In the genomic region with DNA sequence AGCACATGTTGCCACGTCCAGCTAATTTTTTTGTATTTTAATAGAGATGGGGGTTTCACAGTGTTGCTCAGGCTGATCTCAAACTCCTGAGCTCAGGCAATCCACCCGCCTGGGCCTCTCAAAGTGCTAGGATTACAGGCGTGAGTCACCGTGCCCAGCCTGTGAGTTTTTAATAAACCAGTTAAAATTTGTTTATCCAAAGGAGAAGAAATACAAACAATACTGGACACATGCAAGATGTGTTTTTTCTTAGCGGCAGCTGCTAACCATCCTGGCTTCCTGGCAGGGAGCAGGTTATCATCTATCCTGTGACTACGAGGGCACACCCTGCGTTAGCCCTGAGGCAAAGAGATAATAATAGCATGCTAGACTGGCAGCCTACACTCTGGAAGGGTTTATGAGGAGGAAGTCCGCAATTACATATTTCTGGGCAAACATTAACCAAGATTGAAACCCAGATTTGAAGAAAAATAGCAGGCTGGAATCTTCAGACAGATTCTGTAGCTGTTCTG, we compare ENCODE assay signal across 8 cellular contexts.
DNase-seq lines count a peak whose midpoint lies in the region; ATAC-seq and TF ChIP-seq lines count a peak whose summit lies in the region.

No MANE protein-coding gene starts in this region.

- no peaks in the 10 kb centered on the region for H3K4me1 Mint-ChIP-seq in activated CD4-positive, alpha-beta memory T cell treated with anti-CD3 and anti-CD28 coated beads for 36 hours (ENCODE audit: low read depth)
- peaks cover 10% of the 10 kb centered on the region for H3K4me1 Mint-ChIP-seq in stimulated activated naive CD8-positive, alpha-beta T cell treated with anti-CD3 and anti-CD28 coated beads, Interleukin-15, amount 100 ng/mL, for 72 hours

- peak; percentile 86 for DNase-seq in COLO668 (lab: John Stamatoyannopoulos, UW; ENCODE audit: unreplicated experiment)
- DNase-seq in NCI-H526 (lab: John Stamatoyannopoulos, UW), result peak; percentile 96 to 98
- no peak for DNase-seq in esophagus muscularis mucosa (ENCODE audit: extremely low spot score)
- peak; percentile 77 to 81 for DNase-seq in gastrocnemius medialis
- no peak for DNase-seq in activated CD4-positive, alpha-beta memory T cell treated with anti-CD3 and anti-CD28 coated beads for 36 hours
- no peak for DNase-seq in stimulated activated naive CD8-positive, alpha-beta T cell treated with anti-CD3 and anti-CD28 coated beads, Interleukin-15, amount 100 ng/mL, for 72 hours
- DNase-seq in dorsolateral prefrontal cortex, result no peak

- CTCF ChIA-PET in HEK293 (lab: Yijun Ruan, JAX), result interaction anchor here (0.9 kb wide), 1 partner anchor 12 kb away, joined by 3 read pairs; no protein-coding TSS in a partner anchor
- CTCF ChIA-PET in activated CD4-positive, alpha-beta memory T cell treated with anti-CD3 and anti-CD28 coated beads for 36 hours (lab: Charles Lee), result interaction anchor here (1.6 kb wide), 1 partner anchor 24 kb away, joined by 3 read pairs; no protein-coding TSS in a partner anchor

- in situ Hi-C loops in gastrocnemius medialis (cut with MboI; ENCODE audit: low sequenced_read_pairs in 4 of 4), result no loop called here

- H3K27ac ChIP-seq in HEK293 (ENCODE audit: extremely low read depth, low read depth, low read length), result peak overlapping the region; percentile 86
- peak overlapping the region; percentile 33 to 63 (median 56) for H3K27ac ChIP-seq in esophagus muscularis mucosa (replicated peaks in 1 of 4)
- peak overlapping the region; percentile 84 to 91 (median 87) for H3K27ac ChIP-seq in gastrocnemius medialis
- peak overlapping the region in 5 of 59 donors; percentile 1 to 73 (median 19) for H3K27ac ChIP-seq in dorsolateral prefrontal cortex

- H3K9me3 Mint-ChIP-seq in activated CD4-positive, alpha-beta memory T cell treated with anti-CD3 and anti-CD28 coated beads for 36 hours, result no peaks in the 10 kb centered on the region
- H3K9me3 Mint-ChIP-seq in stimulated activated naive CD8-positive, alpha-beta T cell treated with anti-CD3 and anti-CD28 coated beads, Interleukin-15, amount 100 ng/mL, for 72 hours, result no peaks in the 10 kb centered on the region

- H3K4me1 ChIP-seq in HEK293 (ENCODE audit: control insufficient read depth, insufficient read depth, low read length) (no peaks in the 10 kb centered on the region; the same call in 1 of the 2 replicates), esophagus muscularis mucosa (peaks cover 0 to 14% (median 10%) of the 10 kb centered on the region in 4 donors), gastrocnemius medialis (peaks cover 14 to 21% of the 10 kb centered on the region in 2 donors)

- H3K27me3 ChIP-seq in esophagus muscularis mucosa (no peaks in the 10 kb centered on the region), gastrocnemius medialis (no peaks in the 10 kb centered on the region), dorsolateral prefrontal cortex (no peaks in the 10 kb centered on the region)

- ATAC-seq in gastrocnemius medialis, result peak; percentile 97
- ATAC-seq in stimulated activated naive CD8-positive, alpha-beta T cell treated with anti-CD3 and anti-CD28 coated beads, Interleukin-15, amount 100 ng/mL, for 72 hours, result no peak

- H3K36me3 ChIP-seq in HEK293 (ENCODE audit: control insufficient read depth in 2 of 2, insufficient read depth in 1 of 2, low read length in 2 of 2), result no peaks in the 10 kb centered on the region
- no peaks in the 10 kb centered on the region for H3K36me3 ChIP-seq in esophagus muscularis mucosa
- H3K36me3 ChIP-seq in gastrocnemius medialis, result no peaks in the 10 kb centered on the region

- POLR2A ChIA-PET in HEK293 (lab: Yijun Ruan, JAX), result interaction anchor here (1.6 kb wide), 1 partner anchor 191 kb away, joined by 4 read pairs; a partner anchor contains a TSS
- POLR2A ChIA-PET in activated CD4-positive, alpha-beta memory T cell treated with anti-CD3 and anti-CD28 coated beads for 36 hours (lab: Charles Lee), result no interaction called here

- no peak overlapping the region for H3K27ac Mint-ChIP-seq in activated CD4-positive, alpha-beta memory T cell treated with anti-CD3 and anti-CD28 coated beads for 36 hours
- no peak overlapping the region for H3K27ac Mint-ChIP-seq in stimulated activated naive CD8-positive, alpha-beta T cell treated with anti-CD3 and anti-CD28 coated beads, Interleukin-15, amount 100 ng/mL, for 72 hours

- TF ChIP-seq CTCF in HEK293 (tag by site-specific recombination; IDR thresholded peaks at IDR 0.05) (no peak), esophagus muscularis mucosa (IDR thresholded peaks at IDR 0.05) (no peak), gastrocnemius medialis (IDR thresholded peaks at IDR 0.05 in 4 of 5, conservative IDR thresholded peaks at IDR 0.05 in 1 of 5) (no peak), dorsolateral prefrontal cortex (IDR thresholded peaks at IDR 0.05 in 54 of 56, conservative IDR thresholded peaks at IDR 0.05 in 2 of 56; ENCODE audit: low read depth in 1 of 56, partially characterized antibody in 56 of 56) (no peak)

- no peak overlapping the region for H3K4me3 ChIP-seq in HEK293 (ENCODE audit: low read depth, low read length)
- no peak overlapping the region for H3K4me3 ChIP-seq in esophagus muscularis mucosa
- H3K4me3 ChIP-seq in gastrocnemius medialis, result peak overlapping the region in 3 of 4 donors; percentile 3 to 10 (median 8)
- no peak overlapping the region for H3K4me3 ChIP-seq in dorsolateral prefrontal cortex

- H3K36me3 Mint-ChIP-seq in activated CD4-positive, alpha-beta memory T cell treated with anti-CD3 and anti-CD28 coated beads for 36 hours, result no peaks in the 10 kb centered on the region

- intact Hi-C loops in esophagus muscularis mucosa (cut with DNase I) (no loop called here), gastrocnemius medialis (cut with DNase I; ENCODE audit: low total_unique reads) (loop anchor here (1.0 to 5.0 kb wide), 5 partner anchors 11 to 244 kb away; a partner anchor contains a TSS), dorsolateral prefrontal cortex (cut with DNase I) (no loop called here)
- intact Hi-C loops in activated CD4-positive, alpha-beta memory T cell treated with anti-CD3 and anti-CD28 coated beads for 36 hours (cut with micrococcal nuclease), result no loop called here

- H3K9me3 ChIP-seq in HEK293 (ENCODE audit: control insufficient read depth, insufficient read depth, low read depth, low read length) (no peaks in the 10 kb centered on the region), esophagus muscularis mucosa (no peaks in the 10 kb centered on the region), gastrocnemius medialis (no peaks in the 10 kb centered on the region)

- H3K27me3 Mint-ChIP-seq in activated CD4-positive, alpha-beta memory T cell treated with anti-CD3 and anti-CD28 coated beads for 36 hours, result no peaks in the 10 kb centered on the region
- H3K27me3 Mint-ChIP-seq in stimulated activated naive CD8-positive, alpha-beta T cell treated with anti-CD3 and anti-CD28 coated beads, Interleukin-15, amount 100 ng/mL, for 72 hours, result no peaks in the 10 kb centered on the region

- 47% methylated on average over 8 of the region's 8 CpGs for WGBS in esophagus muscularis mucosa

- TF ChIP-seq POLR2A in esophagus muscularis mucosa (IDR thresholded peaks at IDR 0.05; ENCODE audit: low read depth) (no peak), gastrocnemius medialis (IDR thresholded peaks at IDR 0.05) (peak in 1 of 2 donors; percentile 36)

- no peak overlapping the region for H3K4me3 Mint-ChIP-seq in activated CD4-positive, alpha-beta memory T cell treated with anti-CD3 and anti-CD28 coated beads for 36 hours
- no peak overlapping the region for H3K4me3 Mint-ChIP-seq in stimulated activated naive CD8-positive, alpha-beta T cell treated with anti-CD3 and anti-CD28 coated beads, Interleukin-15, amount 100 ng/mL, for 72 hours

- TF ChIP-seq EP300 in esophagus muscularis mucosa (IDR thresholded peaks at IDR 0.05), result no peak

TF ChIP-seq in HEK293, 187 proteins besides CTCF, POLR2A, EP300 and RAD21 (continues in another document):
- TF ChIP-seq ZNF560 (tag by site-specific recombination; IDR thresholded peaks at IDR 0.05; ENCODE audit: borderline replicate concordance), result no peak
- TF ChIP-seq ZNF629 (tag by site-specific recombination; IDR thresholded peaks at IDR 0.05), result peak; percentile 77
- no peak for TF ChIP-seq ZNF214 (tag by site-specific recombination; IDR thresholded peaks at IDR 0.05; ENCODE audit: borderline replicate concordance)
- peak; percentile 62; the same call in 1 of the 2 replicates for TF ChIP-seq KLF7 (tag by site-specific recombination; IDR thresholded peaks at IDR 0.05; ENCODE audit: borderline replicate concordance)
- TF ChIP-seq ZNF394 (tag by site-specific recombination; IDR thresholded peaks at IDR 0.05; ENCODE audit: borderline replicate concordance), result peak; percentile 45; the same call in 1 of the 2 replicates
- peak; percentile 78 for TF ChIP-seq KLF1 (tag by site-specific recombination; IDR thresholded peaks at IDR 0.05)
- TF ChIP-seq, protein P1, sequence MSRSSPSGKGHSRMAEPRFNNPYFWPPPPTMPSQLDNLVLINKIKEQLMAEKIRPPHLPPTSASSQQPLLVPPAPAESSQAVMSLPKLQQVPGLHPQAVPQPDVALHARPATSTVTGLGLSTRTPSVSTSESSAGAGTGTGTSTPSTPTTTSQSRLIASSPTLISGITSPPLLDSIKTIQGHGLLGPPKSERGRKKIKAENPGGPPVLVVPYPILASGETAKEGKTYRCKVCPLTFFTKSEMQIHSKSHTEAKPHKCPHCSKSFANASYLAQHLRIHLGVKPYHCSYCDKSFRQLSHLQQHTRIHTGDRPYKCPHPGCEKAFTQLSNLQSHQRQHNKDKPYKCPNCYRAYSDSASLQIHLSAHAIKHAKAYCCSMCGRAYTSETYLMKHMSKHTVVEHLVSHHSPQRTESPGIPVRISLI (tag by site-specific recombination; IDR thresholded peaks at IDR 0.05), result peak; percentile 91
- TF ChIP-seq ZNF404 (tag by site-specific recombination; IDR thresholded peaks at IDR 0.05), result no peak
- peak; percentile 84 for TF ChIP-seq FEZF1 (tag by site-specific recombination; IDR thresholded peaks at IDR 0.05)
- TF ChIP-seq ZXDB (tag by site-specific recombination; IDR thresholded peaks at IDR 0.05), result peak; percentile 78; the same call in 1 of the 2 replicates
- 0 out of 2 replicates have a peak, but pooled peaks have one; percentile 47 for TF ChIP-seq TCF7L2 (IDR thresholded peaks at IDR 0.05; ENCODE audit: borderline replicate concordance, low read depth, low read length)
- peak; percentile 99 for TF ChIP-seq OSR2 (tag by site-specific recombination; IDR thresholded peaks at IDR 0.05)
- TF ChIP-seq ZNF785 (tag by site-specific recombination; IDR thresholded peaks at IDR 0.05), result no peak
- TF ChIP-seq MEIS1 (CRISPR knock-in tag; IDR thresholded peaks at IDR 0.05; ENCODE audit: borderline replicate concordance), result no peak

Comparison
In these comparisons a context has a peak if more than half of its experiments do, and no peak if none do; other contexts are left out.
1. DNase-seq: peak in COLO668 (single experiment), NCI-H526 (2 of 2) and gastrocnemius medialis (2 of 2); none in esophagus muscularis mucosa (single experiment), activated CD4-positive, alpha-beta memory T cell treated with anti-CD3 and anti-CD28 coated beads for 36 hours (single experiment), stimulated activated naive CD8-positive, alpha-beta T cell treated with anti-CD3 and anti-CD28 coated beads, Interleukin-15, amount 100 ng/mL, for 72 hours (0 of 2) and dorsolateral prefrontal cortex (0 of 10).
2. H3K4me3 ChIP-seq: peak in gastrocnemius medialis (3 of 4); none in HEK293 (single experiment), esophagus muscularis mucosa (0 of 4) and dorsolateral prefrontal cortex (0 of 59).